ENCODE assay signal across 16 cellular contexts in the genomic region with DNA sequence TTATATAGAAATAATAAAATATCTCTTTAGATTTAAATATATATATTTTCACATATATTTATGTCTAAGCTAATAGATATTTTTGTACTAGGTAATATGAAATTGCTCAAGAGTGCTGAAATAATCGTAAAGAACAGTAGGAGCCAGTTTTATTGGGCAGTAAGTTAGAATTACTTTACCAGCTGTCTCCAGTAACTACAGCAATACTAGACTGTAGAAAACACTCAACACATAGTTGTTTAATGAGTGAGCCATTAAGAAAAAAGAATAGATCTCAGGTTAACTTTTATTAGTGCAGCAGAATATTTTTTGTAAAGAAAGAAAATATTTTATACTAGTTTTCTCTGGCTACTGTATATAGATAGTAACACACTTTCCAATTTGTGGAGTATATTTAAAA.
"Had no signal": no experiment of that assay in that cellular context is flagged by ENCODE, and none has a peak within 500 bp of the region (broad histone marks: within the 10 kb centered on the region; RNA-seq: fewer than 3 reads in every experiment).

No MANE protein-coding gene starts in this region.

- H3K27ac Mint-ChIP-seq: activated T-helper 17 cell treated with anti-CD3 and anti-CD28 coated beads, Interleukin-2, amount 50 U/mL, for 72 hours; dendritic cell treated with granulocyte-macrophage colony-stimulating factor and Interleukin-4, amounts not matched to agents 40 ng/mL and 50 ng/mL, for 4 days; effector memory CD8-positive, alpha-beta T cell; mesothelial cell of epicardium; stimulated activated naive CD8-positive, alpha-beta T cell treated with anti-CD3 and anti-CD28 coated beads, Interleukin-15, amount 100 ng/mL, for 72 hours had no signal

- H3K4me3 Mint-ChIP-seq: activated T-helper 17 cell treated with anti-CD3 and anti-CD28 coated beads, Interleukin-2, amount 50 U/mL, for 72 hours; dendritic cell treated with granulocyte-macrophage colony-stimulating factor and Interleukin-4, amounts not matched to agents 40 ng/mL and 50 ng/mL, for 4 days; effector memory CD8-positive, alpha-beta T cell; mesothelial cell of epicardium; stimulated activated naive CD8-positive, alpha-beta T cell treated with anti-CD3 and anti-CD28 coated beads, Interleukin-15, amount 100 ng/mL, for 72 hours had no signal

- H3K27me3 ChIP-seq: breast epithelium, right lobe of liver, spleen, upper lobe of left lung had no signal

- ATAC-seq: activated T-helper 17 cell treated with anti-CD3 and anti-CD28 coated beads, Interleukin-2, amount 50 U/mL, for 72 hours; effector memory CD8-positive, alpha-beta T cell; psoas muscle; right lobe of liver; stimulated activated naive CD8-positive, alpha-beta T cell treated with anti-CD3 and anti-CD28 coated beads, Interleukin-15, amount 100 ng/mL, for 72 hours had no signal

- H3K4me1 Mint-ChIP-seq: activated T-helper 17 cell treated with anti-CD3 and anti-CD28 coated beads, Interleukin-2, amount 50 U/mL, for 72 hours; mesothelial cell of epicardium; stimulated activated naive CD8-positive, alpha-beta T cell treated with anti-CD3 and anti-CD28 coated beads, Interleukin-15, amount 100 ng/mL, for 72 hours had no signal

- H3K4me1 ChIP-seq: breast epithelium, psoas muscle, right lobe of liver, spleen, upper lobe of left lung had no signal

- H3K27ac ChIP-seq: breast epithelium, psoas muscle, right lobe of liver, spleen, upper lobe of left lung had no signal

- H3K27me3 Mint-ChIP-seq: activated T-helper 17 cell treated with anti-CD3 and anti-CD28 coated beads, Interleukin-2, amount 50 U/mL, for 72 hours; dendritic cell treated with granulocyte-macrophage colony-stimulating factor and Interleukin-4, amounts not matched to agents 40 ng/mL and 50 ng/mL, for 4 days; effector memory CD8-positive, alpha-beta T cell; stimulated activated naive CD8-positive, alpha-beta T cell treated with anti-CD3 and anti-CD28 coated beads, Interleukin-15, amount 100 ng/mL, for 72 hours had no signal

- H3K9me3 ChIP-seq: psoas muscle had no signal

- H3K36me3 ChIP-seq: breast epithelium, right lobe of liver, spleen, upper lobe of left lung had no signal

- DNase-seq: activated CD4-positive, CD25-positive, alpha-beta regulatory T cell treated with anti-CD3 and anti-CD28 coated beads, Interleukin-2, amount 50 U/mL, for 72 hours; activated naive CD4-positive, alpha-beta T cell treated with Interleukin-2 at 50 U/mL for 16 hours; aorta; cerebellar nuclear complex; effector memory CD8-positive, alpha-beta T cell; islet precursor cell; psoas muscle; right lobe of liver; spleen; stimulated activated CD4-positive, alpha-beta T cell treated with anti-CD3 and anti-CD28 coated beads, Interleukin-1b, Interleukin-23, amount 100 ng/mL, for 48 hours; stimulated activated naive CD8-positive, alpha-beta T cell treated with anti-CD3 and anti-CD28 coated beads, Interleukin-15, amount 100 ng/mL, for 72 hours; upper lobe of left lung had no signal

- H3K4me3 ChIP-seq: breast epithelium, psoas muscle, right lobe of liver, spleen, upper lobe of left lung had no signal
